ENCODE assay signal across 1 cellular context in genomic region chr4:2040391-2041233, GRCh38.
A peak's percentile ranks its signal among the peaks of the same experiment; 100 is the strongest.
TF ChIP-seq lines count a peak whose summit lies in the region.

No MANE protein-coding gene starts in this region.

TF ChIP-seq in K562, 482 proteins besides CTCF, POLR2A, EP300 and RAD21:
- TF ChIP-seq ZBTB33 (CRISPR knock-in tag; IDR thresholded peaks at IDR 0.05) = peak; percentile 65
- no peak for TF ChIP-seq ZNF778 (CRISPR knock-in tag; IDR thresholded peaks at IDR 0.05)
- TF ChIP-seq ZBTB7A (IDR thresholded peaks at IDR 0.05; ENCODE audit: borderline replicate concordance, control insufficient read depth, low read depth, low read length) = peak; percentile 25; the same call in 1 of the 2 replicates
